Comparison of ENCODE assay signal across 8 cellular contexts in the genomic region with DNA sequence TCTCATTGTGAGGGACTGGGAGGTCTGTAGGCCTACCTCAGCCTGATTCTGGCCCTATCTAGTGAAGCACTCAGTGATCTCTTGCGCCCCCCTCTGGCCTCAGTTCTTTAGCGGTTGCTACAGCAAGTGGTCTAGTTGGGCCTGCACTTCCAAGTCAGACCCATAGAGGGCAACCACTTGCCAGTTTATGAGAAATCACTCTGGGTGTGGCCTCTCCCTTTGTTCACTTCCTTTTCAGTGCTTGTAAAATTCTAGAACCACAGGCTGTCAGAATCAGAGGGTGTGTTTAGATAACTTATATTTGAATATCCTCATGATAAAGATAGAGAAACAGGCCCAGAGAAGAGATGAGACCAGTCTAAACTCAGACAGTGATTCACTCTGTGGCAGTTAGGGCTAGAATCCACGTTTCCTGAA.
DNase-seq lines count a peak whose midpoint lies in the region; ATAC-seq and TF ChIP-seq lines count a peak whose summit lies in the region.

No MANE protein-coding gene starts in this region.

- TF ChIP-seq CTCF in gastroesophageal sphincter (IDR thresholded peaks at IDR 0.05) (peak; percentile 93 to 99 (median 96)), osteoblast (IDR thresholded peaks at IDR 0.05; ENCODE audit: extremely low read depth, low read depth, low read length) (peak; percentile 100)

- H3K4me2 ChIP-seq in osteoblast (ENCODE audit: insufficient read depth, low read length): peak overlapping the region; percentile 22

- H4K20me1 ChIP-seq in osteoblast (ENCODE audit: insufficient read depth, low read length): no peaks in the 10 kb centered on the region

- H3K27me3 Mint-ChIP-seq in activated naive CD4-positive, alpha-beta T cell treated with anti-CD3 and anti-CD28 coated beads for 36 hours (ENCODE audit: low read depth): no peaks in the 10 kb centered on the region

- H3K27ac ChIP-seq in SJSA1: peak overlapping the region; percentile 85
- peak overlapping the region; percentile 76 to 78 (median 76) for H3K27ac ChIP-seq in gastroesophageal sphincter
- peak overlapping the region; percentile 73 for H3K27ac ChIP-seq in osteoblast (ENCODE audit: low read depth, low read length)
- peak overlapping the region; percentile 7 for H3K27ac ChIP-seq in temporal lobe (ENCODE audit: low read depth, low read length)

- CTCF ChIA-PET in activated naive CD4-positive, alpha-beta T cell treated with anti-CD3 and anti-CD28 coated beads for 36 hours (lab: Charles Lee): interaction anchor here (0.7 to 1.9 kb wide), 9 partner anchors 13 to 391 kb away, joined by 3 to 10 read pairs (median 6); no protein-coding TSS in a partner anchor

- intact Hi-C loops in activated naive CD4-positive, alpha-beta T cell treated with anti-CD3 and anti-CD28 coated beads for 36 hours (cut with micrococcal nuclease): loop anchor here (1.0 to 10.0 kb wide), 12 partner anchors 12 to 1841 kb away; a partner anchor contains a TSS

- H2AFZ ChIP-seq in osteoblast (ENCODE audit: low read length): no peak overlapping the region

- no peaks in the 10 kb centered on the region for H3K79me2 ChIP-seq in osteoblast (ENCODE audit: insufficient read depth, low read length)

- H3K36me3 ChIP-seq in H7 (replicated peaks; ENCODE audit: control insufficient read depth, insufficient read depth, low read length) (no peaks in the 10 kb centered on the region), MG63 (no peaks in the 10 kb centered on the region), SJSA1 (no peaks in the 10 kb centered on the region), gastroesophageal sphincter (no peaks in the 10 kb centered on the region), osteoblast (ENCODE audit: insufficient read depth, low read length) (no peaks in the 10 kb centered on the region)

- no peaks in the 10 kb centered on the region for H3K9me3 Mint-ChIP-seq in activated naive CD4-positive, alpha-beta T cell treated with anti-CD3 and anti-CD28 coated beads for 36 hours

- WGBS in gastroesophageal sphincter (ENCODE audit: low coverage in 1 of 2), 2 donors: 4% methylated on average over 3 of the region's 3 CpGs; no CpG with 5 or more reads in 1 of the 2 donors

- H3K4me1 ChIP-seq in SJSA1 (replicated peaks) (peaks cover 13% of the 10 kb centered on the region), gastroesophageal sphincter (peaks cover 0 to 16% (median 7%) of the 10 kb centered on the region in 3 donors), osteoblast (ENCODE audit: insufficient read depth, low read length) (peaks cover 12% of the 10 kb centered on the region)

- H3K27ac Mint-ChIP-seq in activated naive CD4-positive, alpha-beta T cell treated with anti-CD3 and anti-CD28 coated beads for 36 hours: peak overlapping the region; percentile 98

- TF ChIP-seq POLR2A in gastroesophageal sphincter (IDR thresholded peaks at IDR 0.05): no peak

- H3K9me3 ChIP-seq in MG63 (no peaks in the 10 kb centered on the region), SJSA1 (replicated peaks) (no peaks in the 10 kb centered on the region), gastroesophageal sphincter (no peaks in the 10 kb centered on the region), osteoblast (ENCODE audit: low read depth, low read length) (no peaks in the 10 kb centered on the region)

- H3K36me3 Mint-ChIP-seq in activated naive CD4-positive, alpha-beta T cell treated with anti-CD3 and anti-CD28 coated beads for 36 hours (ENCODE audit: low read depth): no peaks in the 10 kb centered on the region

- H3K27me3 ChIP-seq in H7 (ENCODE audit: control insufficient read depth, insufficient read depth, low read length) (no peaks in the 10 kb centered on the region), MG63 (no peaks in the 10 kb centered on the region), SJSA1 (replicated peaks) (no peaks in the 10 kb centered on the region), gastroesophageal sphincter (no peaks in the 10 kb centered on the region), osteoblast (ENCODE audit: insufficient read depth, low read length) (no peaks in the 10 kb centered on the region)

- H3K4me3 Mint-ChIP-seq in activated naive CD4-positive, alpha-beta T cell treated with anti-CD3 and anti-CD28 coated beads for 36 hours: peak overlapping the region; percentile 62

- no peak for TF ChIP-seq EP300 in gastroesophageal sphincter (IDR thresholded peaks at IDR 0.05)

- DNase-seq in ELF-1 (ENCODE audit: low read depth, low spot score) (peak; percentile 98), H7 (peak; percentile 67), MG63 (peak; percentile 79), SJSA1 (ENCODE audit: low read depth in 1 of 2, low spot score in 2 of 2) (peak; percentile 90 to 92), osteoblast (ENCODE audit: insufficient read length, low spot score, missing footprints) (peak; percentile 53)
- DNase-seq in activated naive CD4-positive, alpha-beta T cell treated with anti-CD3 and anti-CD28 coated beads for 36 hours: peak; percentile 99

- peak; percentile 90 for ATAC-seq in gastroesophageal sphincter

- no peak overlapping the region for H3K4me3 ChIP-seq in H7 (ENCODE audit: insufficient read depth, low read depth, low read length)
- no peak overlapping the region for H3K4me3 ChIP-seq in MG63
- no peak overlapping the region for H3K4me3 ChIP-seq in SJSA1
- no peak overlapping the region for H3K4me3 ChIP-seq in gastroesophageal sphincter
- H3K4me3 ChIP-seq in osteoblast (ENCODE audit: insufficient read depth, low read length): no peak overlapping the region

- peaks cover 47% of the 10 kb centered on the region for H3K4me1 Mint-ChIP-seq in activated naive CD4-positive, alpha-beta T cell treated with anti-CD3 and anti-CD28 coated beads for 36 hours (ENCODE audit: low read depth)

Comparison
In these comparisons a context has a peak if more than half of its experiments do, and no peak if none do; other contexts are left out.
1. H3K27ac ChIP-seq: peak in every context shown above with its lines; median percentile 85 in SJSA1; 76 in gastroesophageal sphincter; 73 in osteoblast; 7 in temporal lobe.